Comparison of ENCODE assay signal across 1 cellular context in the genomic region with DNA sequence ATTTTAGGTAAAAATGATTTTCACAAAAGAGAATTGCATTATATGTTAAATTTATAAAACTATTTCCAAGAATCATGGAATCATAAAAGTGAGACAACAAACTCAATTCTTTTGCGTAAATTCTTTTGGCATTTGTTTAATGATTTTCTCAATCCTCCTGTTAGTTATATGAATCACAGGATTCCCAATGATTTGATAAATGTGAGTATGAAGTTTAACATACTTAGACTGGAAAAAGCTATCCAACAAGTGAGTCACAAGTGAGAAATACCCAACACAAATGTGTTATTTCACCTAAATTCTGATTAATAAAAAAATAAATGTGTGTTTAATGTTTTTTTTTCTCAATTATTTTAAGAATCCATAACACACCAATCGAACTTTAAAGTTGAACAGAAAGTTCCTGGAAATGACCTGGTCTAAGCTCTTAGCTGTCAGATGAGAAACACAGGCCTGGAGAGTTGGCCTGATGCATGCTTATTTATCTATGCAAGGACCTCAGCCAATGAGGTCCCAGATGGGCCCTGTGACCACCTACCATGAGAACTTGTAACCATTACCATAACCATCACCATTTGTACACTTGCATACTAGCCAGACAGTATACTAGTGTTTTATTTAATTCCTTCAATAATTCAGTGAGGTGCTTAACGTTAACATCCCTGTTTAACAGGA.
TF ChIP-seq lines count a peak whose summit lies in the region.

No MANE protein-coding gene starts in this region.

TF ChIP-seq in SK-N-SH treated with all-trans-retinoic acid at 6 μM for 48 hours, 23 proteins besides CTCF, POLR2A, EP300 and RAD21 (continued from another document):
- TF ChIP-seq, protein P1, sequence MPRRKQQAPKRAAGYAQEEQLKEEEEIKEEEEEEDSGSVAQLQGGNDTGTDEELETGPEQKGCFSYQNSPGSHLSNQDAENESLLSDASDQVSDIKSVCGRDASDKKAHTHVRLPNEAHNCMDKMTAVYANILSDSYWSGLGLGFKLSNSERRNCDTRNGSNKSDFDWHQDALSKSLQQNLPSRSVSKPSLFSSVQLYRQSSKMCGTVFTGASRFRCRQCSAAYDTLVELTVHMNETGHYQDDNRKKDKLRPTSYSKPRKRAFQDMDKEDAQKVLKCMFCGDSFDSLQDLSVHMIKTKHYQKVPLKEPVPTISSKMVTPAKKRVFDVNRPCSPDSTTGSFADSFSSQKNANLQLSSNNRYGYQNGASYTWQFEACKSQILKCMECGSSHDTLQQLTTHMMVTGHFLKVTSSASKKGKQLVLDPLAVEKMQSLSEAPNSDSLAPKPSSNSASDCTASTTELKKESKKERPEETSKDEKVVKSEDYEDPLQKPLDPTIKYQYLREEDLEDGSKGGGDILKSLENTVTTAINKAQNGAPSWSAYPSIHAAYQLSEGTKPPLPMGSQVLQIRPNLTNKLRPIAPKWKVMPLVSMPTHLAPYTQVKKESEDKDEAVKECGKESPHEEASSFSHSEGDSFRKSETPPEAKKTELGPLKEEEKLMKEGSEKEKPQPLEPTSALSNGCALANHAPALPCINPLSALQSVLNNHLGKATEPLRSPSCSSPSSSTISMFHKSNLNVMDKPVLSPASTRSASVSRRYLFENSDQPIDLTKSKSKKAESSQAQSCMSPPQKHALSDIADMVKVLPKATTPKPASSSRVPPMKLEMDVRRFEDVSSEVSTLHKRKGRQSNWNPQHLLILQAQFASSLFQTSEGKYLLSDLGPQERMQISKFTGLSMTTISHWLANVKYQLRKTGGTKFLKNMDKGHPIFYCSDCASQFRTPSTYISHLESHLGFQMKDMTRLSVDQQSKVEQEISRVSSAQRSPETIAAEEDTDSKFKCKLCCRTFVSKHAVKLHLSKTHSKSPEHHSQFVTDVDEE (CRISPR knock-in tag; IDR thresholded peaks at IDR 0.05) = no peak
- TF ChIP-seq ZNF70 (CRISPR knock-in tag; IDR thresholded peaks at IDR 0.05) (no peak), CSDC2 (CRISPR knock-in tag; IDR thresholded peaks at IDR 0.05) (no peak), ZC3H10 (CRISPR knock-in tag; IDR thresholded peaks at IDR 0.05) (no peak), TOX (CRISPR knock-in tag; IDR thresholded peaks at IDR 0.05; ENCODE audit: borderline replicate concordance) (no peak), BACH2 (CRISPR knock-in tag; IDR thresholded peaks at IDR 0.05; ENCODE audit: borderline replicate concordance) (no peak), RARB (CRISPR knock-in tag; IDR thresholded peaks at IDR 0.05) (no peak)
- TF ChIP-seq, protein P2, sequence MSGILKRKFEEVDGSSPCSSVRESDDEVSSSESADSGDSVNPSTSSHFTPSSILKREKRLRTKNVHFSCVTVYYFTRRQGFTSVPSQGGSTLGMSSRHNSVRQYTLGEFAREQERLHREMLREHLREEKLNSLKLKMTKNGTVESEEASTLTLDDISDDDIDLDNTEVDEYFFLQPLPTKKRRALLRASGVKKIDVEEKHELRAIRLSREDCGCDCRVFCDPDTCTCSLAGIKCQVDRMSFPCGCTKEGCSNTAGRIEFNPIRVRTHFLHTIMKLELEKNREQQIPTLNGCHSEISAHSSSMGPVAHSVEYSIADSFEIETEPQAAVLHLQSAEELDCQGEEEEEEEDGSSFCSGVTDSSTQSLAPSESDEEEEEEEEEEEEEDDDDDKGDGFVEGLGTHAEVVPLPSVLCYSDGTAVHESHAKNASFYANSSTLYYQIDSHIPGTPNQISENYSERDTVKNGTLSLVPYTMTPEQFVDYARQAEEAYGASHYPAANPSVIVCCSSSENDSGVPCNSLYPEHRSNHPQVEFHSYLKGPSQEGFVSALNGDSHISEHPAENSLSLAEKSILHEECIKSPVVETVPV (CRISPR knock-in tag; IDR thresholded peaks at IDR 0.05) = no peak
